18 cellular contexts compared by ENCODE assay signal in the genomic region with DNA sequence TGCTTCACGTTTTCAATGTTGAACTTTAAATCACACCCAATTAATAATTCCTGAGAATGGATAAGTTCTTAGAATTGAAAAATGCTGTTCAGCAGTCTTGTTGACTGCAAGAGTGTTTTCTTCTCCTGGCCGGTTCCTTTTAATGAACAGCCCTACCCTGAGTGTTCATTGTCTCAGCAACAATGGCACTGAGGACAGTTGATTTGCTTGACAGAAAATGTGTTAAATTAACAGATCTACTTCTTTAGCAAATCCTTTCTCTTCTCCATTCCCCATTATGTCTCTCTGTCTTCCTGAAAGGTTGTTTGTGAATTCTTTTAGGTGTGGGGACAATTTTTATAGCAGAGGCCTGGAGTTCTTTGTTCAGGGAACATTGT. TPM values are rescaled to one million over a fixed set of nuclear protein-coding genes. Genes with fewer than 3 reads are reported as not detected.
DNase-seq lines count a peak whose midpoint lies in the region; TF ChIP-seq lines count a peak whose summit lies in the region.
"Had no signal": no experiment of that assay in that cellular context is flagged by ENCODE, and none has a peak within 500 bp of the region (broad histone marks: within the 10 kb centered on the region; RNA-seq: fewer than 3 reads in every experiment).

No MANE protein-coding gene starts in this region.

- peak overlapping the region; percentile 88 for H3K27ac ChIP-seq in HUES48 (ENCODE audit: low read depth, low read length)
- H3K27ac ChIP-seq: A549 had no signal

- peak overlapping the region; percentile 37 for H3K4me3 ChIP-seq in HUES48 (ENCODE audit: low read depth, low read length)
- H3K4me3 ChIP-seq: A549, K562 had no signal

- H3K4me3 Mint-ChIP-seq in endothelial cell (ENCODE audit: unreplicated experiment) (peak overlapping the region; percentile 15), nephron progenitor cell (no peak overlapping the region)
- H3K4me3 Mint-ChIP-seq: CD4-positive, alpha-beta T cell had no signal

- H3K27ac Mint-ChIP-seq in endothelial cell (ENCODE audit: unreplicated experiment) (peak overlapping the region; percentile 83), nephron progenitor cell (peak overlapping the region; percentile 96)
- H3K27ac Mint-ChIP-seq: CD4-positive, alpha-beta T cell had no signal

- peaks cover 13% of the 10 kb centered on the region for H3K36me3 Mint-ChIP-seq in endothelial cell (ENCODE audit: low read depth, unreplicated experiment)
- H3K36me3 Mint-ChIP-seq in nephron progenitor cell (ENCODE audit: low read depth), result peaks cover 51% of the 10 kb centered on the region

- H3K4me1 ChIP-seq in ES-I3 (ENCODE audit: insufficient read depth, low read length) (peaks cover 46% of the 10 kb centered on the region), HUES48 (ENCODE audit: control insufficient read depth, insufficient read depth, low read length) (peaks cover 64% of the 10 kb centered on the region)
- H3K4me1 ChIP-seq: A549 had no signal

- H3K9ac ChIP-seq in ES-I3 (ENCODE audit: low read depth, low read length), result peak overlapping the region; percentile 12; the same call in 1 of the 2 replicates
- H3K9ac ChIP-seq in HUES48 (ENCODE audit: low read depth, low read length), result no peak overlapping the region; the same call in 1 of the 2 replicates

- no peak for DNase-seq in endothelial cell (ENCODE audit: low spot score)
- DNase-seq in nephron progenitor cell, result no peak
- DNase-seq in activated T-cell treated with anti-CD3 and anti-CD28 coated beads, Interleukin-2, amount 50 U/mL, for 48 hours, result no peak
- no peak for DNase-seq in DMS79 (lab: John Stamatoyannopoulos, UW)
- no peak for DNase-seq in stimulated activated naive CD4-positive, alpha-beta T cell treated with Interleukin-2 at 50 U/mL for 16 hours (lab: John Stamatoyannopoulos, UW)
- DNase-seq in retina, result no peak
- DNase-seq: CD4-positive, alpha-beta T cell; DMS153; EL; NCI-H1092 treated with DMSO at 0.1 percent for 48 hours; NCI-H146; NCI-H2029 treated with DMSO at 0.1 percent for 48 hours; NCI-H446 treated with DMSO at 0.1 percent for 48 hours; NK-92 treated with Interleukin-12 subunit alpha and Interleukin-12 subunit beta, amount 100 ng/mL, for 24 hours had no signal

- no peaks in the 10 kb centered on the region for H3K27me3 ChIP-seq in HUES48 (ENCODE audit: control insufficient read depth, insufficient read depth, low read length)

- H3K27me3 Mint-ChIP-seq in endothelial cell (ENCODE audit: unreplicated experiment), result peaks cover 8% of the 10 kb centered on the region
- H3K27me3 Mint-ChIP-seq in nephron progenitor cell (ENCODE audit: low read depth, poor library complexity), result peaks cover 5% of the 10 kb centered on the region

- no peaks in the 10 kb centered on the region for H3K36me3 ChIP-seq in ES-I3 (ENCODE audit: insufficient read depth, low read length)
- H3K36me3 ChIP-seq in HUES48 (ENCODE audit: control insufficient read depth, insufficient read depth, low read length), result no peaks in the 10 kb centered on the region

- H3K9me3 ChIP-seq in ES-I3 (ENCODE audit: control insufficient read depth, insufficient read depth, low read length) (no peaks in the 10 kb centered on the region), HUES48 (ENCODE audit: control insufficient read depth, insufficient read depth, low read length) (no peaks in the 10 kb centered on the region)
- H3K9me3 ChIP-seq: A549 had no signal

- H3K9me3 Mint-ChIP-seq in endothelial cell (ENCODE audit: unreplicated experiment) (no peaks in the 10 kb centered on the region), nephron progenitor cell (peaks cover 45% of the 10 kb centered on the region)
- H3K9me3 Mint-ChIP-seq: CD4-positive, alpha-beta T cell had no signal

- H3K4me1 Mint-ChIP-seq in endothelial cell (ENCODE audit: unreplicated experiment) (peaks cover 47% of the 10 kb centered on the region), nephron progenitor cell (peaks cover 53% of the 10 kb centered on the region)

- TF ChIP-seq CTCF in endothelial cell (IDR thresholded peaks at IDR 0.05; ENCODE audit: unreplicated experiment), result no peak
- no peak for TF ChIP-seq CTCF in nephron progenitor cell (IDR thresholded peaks at IDR 0.05)

RNA-seq across cellular contexts. Expression of gene CECR2, which starts 11.4 kb away (rescaled TPM):
- total RNA-seq in endothelial cell (ENCODE audit: unreplicated experiment), result 65.3 TPM
- total RNA-seq: CD4-positive, alpha-beta T cell had no signal
